In genomic region chr1:192867180-192867579, GRCh38 we compare ENCODE assay signal across 30 cellular contexts.
"Had no signal": no experiment of that assay in that cellular context is flagged by ENCODE, and none has a peak within 500 bp of the region (broad histone marks: within the 10 kb centered on the region; RNA-seq: fewer than 3 reads in every experiment).

No MANE protein-coding gene starts in this region.

- H3K36me3 ChIP-seq: brain microvascular endothelial cell, gastrocnemius medialis, pancreas, prostate gland, stomach, thyroid gland, upper lobe of left lung, vagina had no signal

- H3K27me3 ChIP-seq: brain microvascular endothelial cell, gastrocnemius medialis, hepatocyte, pancreas, stomach, thyroid gland, upper lobe of left lung, vagina had no signal

- H3K36me3 Mint-ChIP-seq: activated CD4-positive, alpha-beta memory T cell treated with anti-CD3 and anti-CD28 coated beads for 36 hours; activated naive CD4-positive, alpha-beta T cell treated with anti-CD3 and anti-CD28 coated beads, Interleukin-2, amount 10 ng/mL, durations not matched to agents 7 days and 5 days; activated naive CD8-positive, alpha-beta T cell treated with anti-CD3 and anti-CD28 coated beads, Interleukin-2, amount 10 ng/mL, durations not matched to agents 7 days and 5 days; mesothelial cell of epicardium; naive thymus-derived CD4-positive, alpha-beta T cell; stimulated activated naive B cell treated with anti-CD40 and anti-IgM and Interleukin-4, amounts not matched to agents 10 μg/mL and 1 μg/mL and 100 μg/mL, for 72 hours had no signal

- H3K27ac ChIP-seq: brain microvascular endothelial cell, gastrocnemius medialis, hepatocyte, pancreas, prostate gland, stomach, thyroid gland, upper lobe of left lung, vagina had no signal

- H3K4me3 ChIP-seq: gastrocnemius medialis, hepatocyte, pancreas, prostate gland, stomach, thyroid gland, upper lobe of left lung, vagina had no signal

- H3K4me1 Mint-ChIP-seq: activated CD4-positive, alpha-beta T cell treated with anti-CD3 and anti-CD28 coated beads, Interleukin-2, amount 10 ng/mL, durations not matched to agents 24 days and 14 days; activated naive CD4-positive, alpha-beta T cell treated with anti-CD3 and anti-CD28 coated beads, Interleukin-2, amount 10 ng/mL, durations not matched to agents 7 days and 5 days; activated naive CD8-positive, alpha-beta T cell treated with anti-CD3 and anti-CD28 coated beads, Interleukin-2, amount 10 ng/mL, durations not matched to agents 7 days and 5 days; stimulated activated naive B cell treated with anti-CD40 and anti-IgM and Interleukin-4, amounts not matched to agents 10 μg/mL and 1 μg/mL and 100 μg/mL, for 72 hours; T-helper 17 cell had no signal

- H3K4me3 Mint-ChIP-seq: activated CD4-positive, alpha-beta memory T cell treated with anti-CD3 and anti-CD28 coated beads for 36 hours; activated CD4-positive, alpha-beta T cell treated with anti-CD3 and anti-CD28 coated beads, Interleukin-2, amount 10 ng/mL, durations not matched to agents 24 days and 14 days; activated naive CD4-positive, alpha-beta T cell treated with anti-CD3 and anti-CD28 coated beads, Interleukin-2, amount 10 ng/mL, durations not matched to agents 7 days and 5 days; activated naive CD8-positive, alpha-beta T cell treated with anti-CD3 and anti-CD28 coated beads, Interleukin-2, amount 10 ng/mL, durations not matched to agents 7 days and 5 days; activated T-cell treated with anti-CD3 and anti-CD28 coated beads, Interleukin-2, amount 50 U/mL, for 24 hours; effector memory CD8-positive, alpha-beta T cell; mesothelial cell of epicardium; naive thymus-derived CD4-positive, alpha-beta T cell; stimulated activated naive B cell treated with anti-CD40 and anti-IgM and Interleukin-4, amounts not matched to agents 10 μg/mL and 1 μg/mL and 100 μg/mL, for 72 hours; T-helper 17 cell had no signal

- DNase-seq: activated CD4-positive, alpha-beta memory T cell treated with anti-CD3 and anti-CD28 coated beads for 36 hours; activated CD4-positive, alpha-beta T cell treated with anti-CD3 and anti-CD28 coated beads, Interleukin-2, amount 10 ng/mL, durations not matched to agents 24 days and 14 days; activated CD8-positive, alpha-beta memory T cell treated with anti-CD3 and anti-CD28 coated beads, Interleukin-2, amount 50 U/mL, for 48 hours; activated gamma-delta T cell; activated naive CD4-positive, alpha-beta T cell treated with anti-CD3 and anti-CD28 coated beads, Interleukin-2, amount 10 ng/mL, durations not matched to agents 7 days and 5 days; activated naive CD8-positive, alpha-beta T cell treated with anti-CD3 and anti-CD28 coated beads, Interleukin-2, amount 10 ng/mL, durations not matched to agents 7 days and 5 days; activated T-cell treated with anti-CD3 and anti-CD28 coated beads, Interleukin-2, amount 50 U/mL, for 24 hours; brain microvascular endothelial cell; caudate nucleus; cortex of kidney; effector memory CD8-positive, alpha-beta T cell; erythroblast; gastrocnemius medialis; glutamatergic neuron; left colon; naive thymus-derived CD4-positive, alpha-beta T cell; pancreas; retina; stimulated activated CD4-positive, alpha-beta T cell treated with anti-CD3 and anti-CD28 coated beads, Interleukin-15, amount 100 ng/mL, for 24 hours; stimulated activated CD4-positive, alpha-beta T cell treated with anti-CD3 and anti-CD28 coated beads, Interleukin-2, amount 100 ng/mL, for 24 hours; stimulated activated naive B cell treated with anti-CD40 and anti-IgM and Interleukin-4, amounts not matched to agents 10 μg/mL and 1 μg/mL and 100 μg/mL, for 72 hours; stomach; T-helper 17 cell; T1000; thyroid gland; upper lobe of left lung had no signal

- H3K4me1 ChIP-seq: gastrocnemius medialis, prostate gland, thyroid gland, upper lobe of left lung, vagina had no signal

- ATAC-seq: effector memory CD8-positive, alpha-beta T cell; gastrocnemius medialis; left colon; naive thymus-derived CD4-positive, alpha-beta T cell; stimulated activated naive B cell treated with anti-CD40 and anti-IgM and Interleukin-4, amounts not matched to agents 10 μg/mL and 1 μg/mL and 100 μg/mL, for 72 hours; T-helper 17 cell had no signal

- H3K27ac Mint-ChIP-seq: activated CD4-positive, alpha-beta memory T cell treated with anti-CD3 and anti-CD28 coated beads for 36 hours; activated CD4-positive, alpha-beta T cell treated with anti-CD3 and anti-CD28 coated beads, Interleukin-2, amount 10 ng/mL, durations not matched to agents 24 days and 14 days; activated naive CD4-positive, alpha-beta T cell treated with anti-CD3 and anti-CD28 coated beads, Interleukin-2, amount 10 ng/mL, durations not matched to agents 7 days and 5 days; activated naive CD8-positive, alpha-beta T cell treated with anti-CD3 and anti-CD28 coated beads, Interleukin-2, amount 10 ng/mL, durations not matched to agents 7 days and 5 days; activated T-cell treated with anti-CD3 and anti-CD28 coated beads, Interleukin-2, amount 50 U/mL, for 24 hours; effector memory CD8-positive, alpha-beta T cell; mesothelial cell of epicardium; naive thymus-derived CD4-positive, alpha-beta T cell; stimulated activated naive B cell treated with anti-CD40 and anti-IgM and Interleukin-4, amounts not matched to agents 10 μg/mL and 1 μg/mL and 100 μg/mL, for 72 hours; T-helper 17 cell had no signal

- H3K27me3 Mint-ChIP-seq: activated naive CD4-positive, alpha-beta T cell treated with anti-CD3 and anti-CD28 coated beads, Interleukin-2, amount 10 ng/mL, durations not matched to agents 7 days and 5 days; activated naive CD8-positive, alpha-beta T cell treated with anti-CD3 and anti-CD28 coated beads, Interleukin-2, amount 10 ng/mL, durations not matched to agents 7 days and 5 days; activated T-cell treated with anti-CD3 and anti-CD28 coated beads, Interleukin-2, amount 50 U/mL, for 24 hours; effector memory CD8-positive, alpha-beta T cell; stimulated activated naive B cell treated with anti-CD40 and anti-IgM and Interleukin-4, amounts not matched to agents 10 μg/mL and 1 μg/mL and 100 μg/mL, for 72 hours had no signal

- H3K9me3 Mint-ChIP-seq: activated naive CD4-positive, alpha-beta T cell treated with anti-CD3 and anti-CD28 coated beads, Interleukin-2, amount 10 ng/mL, durations not matched to agents 7 days and 5 days; activated naive CD8-positive, alpha-beta T cell treated with anti-CD3 and anti-CD28 coated beads, Interleukin-2, amount 10 ng/mL, durations not matched to agents 7 days and 5 days; activated T-cell treated with anti-CD3 and anti-CD28 coated beads, Interleukin-2, amount 50 U/mL, for 24 hours; effector memory CD8-positive, alpha-beta T cell; mesothelial cell of epicardium had no signal

- H3K9me3 ChIP-seq: gastrocnemius medialis, pancreas, prostate gland, stomach, thyroid gland, upper lobe of left lung, vagina had no signal
